Comparison of ENCODE assay signal across 1 cellular context in genomic region chrX:107207089-107207488, GRCh38.
A peak's percentile ranks its signal among the peaks of the same experiment; 100 is the strongest.
TF ChIP-seq lines count a peak whose summit lies in the region.

No MANE protein-coding gene starts in this region.

TF ChIP-seq in K562, 482 proteins besides CTCF, POLR2A, EP300 and RAD21 (continued from another document):
- TF ChIP-seq BHLHE40 (IDR thresholded peaks at IDR 0.05; ENCODE audit: low read length) (no peak), YY1 (IDR thresholded peaks at IDR 0.05; ENCODE audit: borderline replicate concordance in 1 of 3, control insufficient read depth in 1 of 3, extremely low read depth in 1 of 3, insufficient read depth in 3 of 3, insufficient read length in 1 of 3, insufficient replicate concordance in 2 of 3, low read depth in 1 of 3, low read length in 2 of 3) (peak in 1 of 3 experiments; percentile 57), CBFA2T3 (IDR thresholded peaks at IDR 0.05) (0 out of 2 replicates have a peak, but pooled peaks have one; percentile 27), EHMT2 (IDR thresholded peaks at IDR 0.05) (0 out of 2 replicates have a peak, but pooled peaks have one; percentile 43)
- TF ChIP-seq, protein P1, sequence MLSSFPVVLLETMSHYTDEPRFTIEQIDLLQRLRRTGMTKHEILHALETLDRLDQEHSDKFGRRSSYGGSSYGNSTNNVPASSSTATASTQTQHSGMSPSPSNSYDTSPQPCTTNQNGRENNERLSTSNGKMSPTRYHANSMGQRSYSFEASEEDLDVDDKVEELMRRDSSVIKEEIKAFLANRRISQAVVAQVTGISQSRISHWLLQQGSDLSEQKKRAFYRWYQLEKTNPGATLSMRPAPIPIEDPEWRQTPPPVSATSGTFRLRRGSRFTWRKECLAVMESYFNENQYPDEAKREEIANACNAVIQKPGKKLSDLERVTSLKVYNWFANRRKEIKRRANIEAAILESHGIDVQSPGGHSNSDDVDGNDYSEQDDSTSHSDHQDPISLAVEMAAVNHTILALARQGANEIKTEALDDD (IDR thresholded peaks at IDR 0.05) = peak; percentile 59; the same call in 1 of the 2 replicates
